ENCODE assay signal across 1 cellular context in genomic region chr22:44184006-44184405, GRCh38.
TF ChIP-seq lines count a peak whose summit lies in the region.

No MANE protein-coding gene starts in this region.

TF ChIP-seq in IMR-90, 13 proteins besides CTCF, POLR2A, EP300 and RAD21 (continued from another document):
- no peak for TF ChIP-seq ELK1 (IDR thresholded peaks at IDR 0.05; ENCODE audit: borderline replicate concordance, low read depth, low read length)
